12 cellular contexts compared by ENCODE assay signal in the genomic region with DNA sequence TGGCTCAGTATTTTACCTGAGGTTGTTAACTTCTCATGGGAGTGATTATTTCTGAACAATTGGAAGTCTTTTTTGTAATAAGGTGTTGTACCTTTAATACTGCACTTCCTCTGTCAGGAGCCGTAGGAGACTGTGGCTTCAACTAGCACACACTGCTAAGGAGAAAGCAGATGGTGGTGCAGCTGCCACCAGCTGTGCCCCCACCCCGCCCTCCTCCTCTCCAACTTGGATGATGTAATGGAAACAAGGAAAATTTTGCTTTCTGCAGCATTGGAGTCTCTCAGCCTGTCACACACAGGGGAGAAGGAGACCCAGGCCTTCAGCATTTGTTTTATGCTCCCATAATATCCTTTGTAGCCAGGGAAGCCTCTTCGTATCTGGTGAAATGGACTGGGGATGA.
A peak's percentile ranks its signal among the peaks of the same experiment; 100 is the strongest.
DNase-seq lines count a peak whose midpoint lies in the region; ATAC-seq lines count a peak whose summit lies in the region.
"Had no signal": no experiment of that assay in that cellular context is flagged by ENCODE, and none has a peak within 500 bp of the region (broad histone marks: within the 10 kb centered on the region; RNA-seq: fewer than 3 reads in every experiment).

No MANE protein-coding gene starts in this region.

- intact Hi-C loops in left colon (cut with DNase I, micrococcal nuclease) = no loop called here

- peak; percentile 33 for DNase-seq in AG08396 (ENCODE audit: low spot score)
- DNase-seq in NCI-H146 treated with DMSO at 0.1 percent for 48 hours (lab: John Stamatoyannopoulos, UW; ENCODE audit: unreplicated experiment) = peak; percentile 68
- peak; percentile 56 for DNase-seq in RPMI8226
- DNase-seq in left colon = peak in 1 of 2 donors; percentile 23
- no peak for DNase-seq in stimulated activated naive CD4-positive, alpha-beta T cell treated with Interleukin-2 at 50 U/mL for 16 hours (lab: John Stamatoyannopoulos, UW)
- DNase-seq in T-helper 2 cell = no peak
- DNase-seq: AML-193; effector memory CD4-positive, alpha-beta T cell; NK-92 treated with Interleukin-12 subunit alpha and Interleukin-12 subunit beta, amount 100 ng/mL, for 24 hours; sigmoid colon had no signal

- ATAC-seq in left colon (peak; percentile 48), HG03439 (IDR thresholded peaks at IDR 0.05; ENCODE audit: unreplicated experiment) (no peak), GM19455 (IDR thresholded peaks at IDR 0.05; ENCODE audit: unreplicated experiment) (no peak)

Comparison
In these comparisons a context has a peak if more than half of its experiments do, and no peak if none do; other contexts are left out.
1. DNase-seq: peak in AG08396 (single experiment), NCI-H146 treated with DMSO at 0.1 percent for 48 hours (single experiment) and RPMI8226 (single experiment); none in stimulated activated naive CD4-positive, alpha-beta T cell treated with Interleukin-2 at 50 U/mL for 16 hours (single experiment) and T-helper 2 cell (0 of 5).